18 cellular contexts compared by ENCODE assay signal in genomic region chr18:26864658-26865057, GRCh38. TPM values are rescaled to one million over a fixed set of nuclear protein-coding genes. Genes with fewer than 3 reads are reported as not detected.
A peak's percentile ranks its signal among the peaks of the same experiment; 100 is the strongest.
DNase-seq lines count a peak whose midpoint lies in the region; ATAC-seq and TF ChIP-seq lines count a peak whose summit lies in the region.
"Had no signal": no experiment of that assay in that cellular context is flagged by ENCODE, and none has a peak within 500 bp of the region (broad histone marks: within the 10 kb centered on the region; RNA-seq: fewer than 3 reads in every experiment).

No MANE protein-coding gene starts in this region.

- peaks cover 49% of the 10 kb centered on the region for H3K27me3 Mint-ChIP-seq in nephron progenitor cell (ENCODE audit: low read depth, poor library complexity)

- no peaks in the 10 kb centered on the region for H3K9me3 Mint-ChIP-seq in nephron progenitor cell
- H3K9me3 Mint-ChIP-seq: activated naive CD4-positive, alpha-beta T cell treated with anti-CD3 and anti-CD28 coated beads, Interleukin-2, amount 50 U/mL, for 72 hours; activated T-cell treated with anti-CD3 and anti-CD28 coated beads, Interleukin-2, amount 50 U/mL, for 72 hours; stimulated activated naive B cell treated with anti-CD40 and anti-IgM and Interleukin-4, amounts not matched to agents 10 μg/mL and 1 μg/mL and 100 μg/mL, for 72 hours had no signal

- H3K36me3 ChIP-seq in psoas muscle (ENCODE audit: insufficient read depth in 1 of 2, low read depth in 1 of 2) (peaks cover 0 to 26% of the 10 kb centered on the region in 2 donors), MG63 (no peaks in the 10 kb centered on the region)
- H3K36me3 ChIP-seq: heart left ventricle, transverse colon had no signal

- DNase-seq in GM12865 (ENCODE audit: low read depth) (peak; percentile 27), caudate nucleus (lab: John Stamatoyannopoulos, UW) (peak in 2 of 61 donors; percentile 28 to 46), psoas muscle (no peak), MG63 (no peak), nephron progenitor cell (no peak)
- DNase-seq: activated T-cell treated with anti-CD3 and anti-CD28 coated beads, Interleukin-2, amount 50 U/mL, for 72 hours; heart left ventricle; NCI-H1436; SK-N-SH; stimulated activated naive B cell treated with anti-CD40 and anti-IgM and Interleukin-4, amounts not matched to agents 10 μg/mL and 1 μg/mL and 100 μg/mL, for 72 hours; transverse colon had no signal

- intact Hi-C loops in psoas muscle (cut with DNase I) = loop anchor here (5.0 to 10.0 kb wide), 3 partner anchors 100 to 140 kb away; no protein-coding TSS in a partner anchor

- WGBS in psoas muscle, 3 donors = 22 to 48% (median 38%) methylated on average over 7 of the region's 7 CpGs

- H3K27ac Mint-ChIP-seq in nephron progenitor cell = no peak overlapping the region
- H3K27ac Mint-ChIP-seq: activated naive CD4-positive, alpha-beta T cell treated with anti-CD3 and anti-CD28 coated beads, Interleukin-2, amount 50 U/mL, for 72 hours; activated T-cell treated with anti-CD3 and anti-CD28 coated beads, Interleukin-2, amount 50 U/mL, for 72 hours; stimulated activated naive B cell treated with anti-CD40 and anti-IgM and Interleukin-4, amounts not matched to agents 10 μg/mL and 1 μg/mL and 100 μg/mL, for 72 hours had no signal

- ATAC-seq in HG02852 (IDR thresholded peaks at IDR 0.05; ENCODE audit: unreplicated experiment) (peak; percentile 38), psoas muscle (peak in 1 of 4 donors; percentile 12), HG03469 (IDR thresholded peaks at IDR 0.05; ENCODE audit: unreplicated experiment) (no peak), GM21529 (IDR thresholded peaks at IDR 0.05; ENCODE audit: unreplicated experiment) (no peak)
- ATAC-seq: activated naive CD4-positive, alpha-beta T cell treated with anti-CD3 and anti-CD28 coated beads, Interleukin-2, amount 50 U/mL, for 72 hours; activated T-cell treated with anti-CD3 and anti-CD28 coated beads, Interleukin-2, amount 50 U/mL, for 72 hours; heart left ventricle; Panc1; sciatic nerve had no signal

- no peaks in the 10 kb centered on the region for H3K9me3 ChIP-seq in psoas muscle
- no peaks in the 10 kb centered on the region for H3K9me3 ChIP-seq in MG63
- H3K9me3 ChIP-seq: heart left ventricle, SK-N-SH, transverse colon had no signal

- H3K27me3 ChIP-seq in psoas muscle (ENCODE audit: insufficient read depth in 3 of 3, low read length in 2 of 3) (no peaks in the 10 kb centered on the region), MG63 (0 out of 2 replicates have a peak, but pooled peaks cover 3% of the 10 kb centered on the region)

- H3K36me3 Mint-ChIP-seq in nephron progenitor cell (ENCODE audit: low read depth) = no peaks in the 10 kb centered on the region
- H3K36me3 Mint-ChIP-seq: activated naive CD4-positive, alpha-beta T cell treated with anti-CD3 and anti-CD28 coated beads, Interleukin-2, amount 50 U/mL, for 72 hours; stimulated activated naive B cell treated with anti-CD40 and anti-IgM and Interleukin-4, amounts not matched to agents 10 μg/mL and 1 μg/mL and 100 μg/mL, for 72 hours had no signal

- TF ChIP-seq CTCF in GM12865 (IDR thresholded peaks at IDR 0.05; ENCODE audit: insufficient read depth, low read depth, low read length, missing control alignments) (no peak), psoas muscle (IDR thresholded peaks at IDR 0.05) (no peak), nephron progenitor cell (IDR thresholded peaks at IDR 0.05) (no peak)

- H3K4me1 Mint-ChIP-seq in nephron progenitor cell = peaks cover 63% of the 10 kb centered on the region

- H3K27ac ChIP-seq in caudate nucleus (ENCODE audit: low read depth, low read length) (peak overlapping the region; percentile 89), psoas muscle (peak overlapping the region; percentile 83)
- H3K27ac ChIP-seq: transverse colon had no signal

- no peak overlapping the region for H3K4me3 ChIP-seq in GM12865 (ENCODE audit: low read depth, low read length)
- H3K4me3 ChIP-seq in psoas muscle = peak overlapping the region; percentile 66
- no peak overlapping the region for H3K4me3 ChIP-seq in MG63
- H3K4me3 ChIP-seq: transverse colon had no signal

- no peak overlapping the region for H3K4me3 Mint-ChIP-seq in nephron progenitor cell
- H3K4me3 Mint-ChIP-seq: activated T-cell treated with anti-CD3 and anti-CD28 coated beads, Interleukin-2, amount 50 U/mL, for 72 hours; stimulated activated naive B cell treated with anti-CD40 and anti-IgM and Interleukin-4, amounts not matched to agents 10 μg/mL and 1 μg/mL and 100 μg/mL, for 72 hours had no signal

- H3K4me1 ChIP-seq in psoas muscle = peaks cover 40% of the 10 kb centered on the region

RNA-seq across cellular contexts. Expression of gene AQP4, which starts 0.8 kb away (rescaled TPM):
- 10 to 100 TPM in 2 of 4 donors, 1 to 10 TPM in 2; 9.0 to 27.1 (median 11.2) TPM for total RNA-seq in psoas muscle
- 10 to 100 TPM in 2 of 3 donors, 1 to 10 TPM in 1; 5.3 to 26.2 (median 10.4) TPM for polyA plus RNA-seq in psoas muscle
- total RNA-seq in MG63 (2014; rRNA removed; shearing (Covaris generic); ENCODE audit: low replicate concordance) = not detected in 2 replicates
- total RNA-seq: activated naive CD4-positive, alpha-beta T cell treated with anti-CD3 and anti-CD28 coated beads, Interleukin-2, amount 50 U/mL, for 72 hours; activated T-cell treated with anti-CD3 and anti-CD28 coated beads, Interleukin-2, amount 50 U/mL, for 72 hours; osteoblast had no signal
- polyA plus RNA-seq: SK-N-SH had no signal

Comparison
In these comparisons a context has a peak if more than half of its experiments do, and no peak if none do; other contexts are left out.
1. RNA of gene AQP4, which starts 0.8 kb away (total RNA-seq): 9.0 to 27.1 TPM in psoas muscle; not detected in MG63; every median in the first group is over 10 times any median in the second.